8 cellular contexts compared by ENCODE assay signal in the genomic region with DNA sequence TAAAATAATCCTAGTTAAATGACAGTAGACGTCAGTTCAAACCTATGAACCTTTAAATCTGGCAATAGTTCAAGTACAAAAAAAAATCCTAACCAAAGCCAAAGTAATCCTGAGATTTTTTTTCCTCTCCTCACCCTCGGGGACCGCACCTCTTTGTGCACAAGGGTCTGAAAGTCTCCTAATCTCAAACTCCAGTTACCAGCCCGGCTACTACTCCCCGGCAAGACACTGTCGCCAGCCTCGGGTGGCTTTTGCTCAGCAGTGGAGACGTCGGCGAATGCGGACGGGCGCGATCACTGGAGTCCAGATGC. TPM values are rescaled to one million over a fixed set of nuclear protein-coding genes. Genes with fewer than 3 reads are reported as not detected.
DNase-seq lines count a peak whose midpoint lies in the region; ATAC-seq and TF ChIP-seq lines count a peak whose summit lies in the region.

No MANE protein-coding gene starts in this region.

- TF ChIP-seq CTCF in GM12865 (IDR thresholded peaks at IDR 0.05; ENCODE audit: insufficient read depth, low read depth, low read length, missing control alignments) (no peak), breast epithelium (IDR thresholded peaks at IDR 0.05) (no peak)

- H3K4me1 ChIP-seq in breast epithelium: peaks cover 3 to 4% of the 10 kb centered on the region in 2 donors
- peaks cover 20% of the 10 kb centered on the region for H3K4me1 ChIP-seq in mononuclear cell (ENCODE audit: insufficient read depth, low read length)

- intact Hi-C loops in breast epithelium (cut with DNase I; ENCODE audit: low total_unique reads): no loop called here

- H3K4me1 Mint-ChIP-seq in IgD-negative memory B cell: peaks cover 16 to 37% (median 28%) of the 10 kb centered on the region in 3 donors

- H3K4me3 ChIP-seq in GM12865 (ENCODE audit: low read depth, low read length) (peak overlapping the region; percentile 80), breast epithelium (peak overlapping the region; percentile 78 to 85 (median 81)), mononuclear cell (ENCODE audit: low read length) (peak overlapping the region; percentile 91)

- TF ChIP-seq POLR2A in breast epithelium (IDR thresholded peaks at IDR 0.05): no peak

- no peaks in the 10 kb centered on the region for H3K27me3 Mint-ChIP-seq in IgD-negative memory B cell

- peaks cover 6% of the 10 kb centered on the region for H3K36me3 Mint-ChIP-seq in IgD-negative memory B cell

- H3K27ac ChIP-seq in breast epithelium: peak overlapping the region; percentile 96 to 99

- no peak for DNase-seq in GM12865 (ENCODE audit: low read depth)
- no peak for DNase-seq in breast epithelium (ENCODE audit: low spot score in 2 of 2)
- DNase-seq in midbrain (lab: John Stamatoyannopoulos, UW): no peak
- no peak for DNase-seq in NCI-H1417 treated with DMSO at 0.1 percent for 48 hours (lab: John Stamatoyannopoulos, UW)
- no peak for DNase-seq in NCI-H1048 (lab: John Stamatoyannopoulos, UW)

- H3K27ac Mint-ChIP-seq in IgD-negative memory B cell: peak overlapping the region; percentile 95 to 98 (median 97)

- peak overlapping the region; percentile 92 to 99 (median 96) for H3K4me3 Mint-ChIP-seq in IgD-negative memory B cell

- no peaks in the 10 kb centered on the region for H3K36me3 ChIP-seq in breast epithelium

- H3K9me3 ChIP-seq in breast epithelium (no peaks in the 10 kb centered on the region), mononuclear cell (ENCODE audit: low read depth, low read length) (no peaks in the 10 kb centered on the region)

- no peak for ATAC-seq in HG02970 (IDR thresholded peaks at IDR 0.05; ENCODE audit: low FRiP score, unreplicated experiment)

- no peaks in the 10 kb centered on the region for H3K27me3 ChIP-seq in breast epithelium
- H3K27me3 ChIP-seq in mononuclear cell (ENCODE audit: insufficient read depth, low read length): no peaks in the 10 kb centered on the region

- no peaks in the 10 kb centered on the region for H3K9me3 Mint-ChIP-seq in IgD-negative memory B cell

RNA-seq across cellular contexts. Expression of a gene that starts 0.4 kb away (rescaled TPM):
- polyA plus RNA-seq in IgD-negative memory B cell: 102 TPM
- total RNA-seq in breast epithelium (100 to 1,000 TPM; 186 to 234 (median 231) TPM), mononuclear cell (186 TPM)

RNA-seq across cellular contexts. Expression of a gene that starts 10.0 kb away (rescaled TPM):
- 2.0 TPM for polyA plus RNA-seq in IgD-negative memory B cell
- total RNA-seq in breast epithelium: 1 to 10 TPM; 3.7 to 8.6 (median 5.2) TPM
- 4.8 TPM for total RNA-seq in mononuclear cell
